21 cellular contexts compared by ENCODE assay signal in the genomic region with DNA sequence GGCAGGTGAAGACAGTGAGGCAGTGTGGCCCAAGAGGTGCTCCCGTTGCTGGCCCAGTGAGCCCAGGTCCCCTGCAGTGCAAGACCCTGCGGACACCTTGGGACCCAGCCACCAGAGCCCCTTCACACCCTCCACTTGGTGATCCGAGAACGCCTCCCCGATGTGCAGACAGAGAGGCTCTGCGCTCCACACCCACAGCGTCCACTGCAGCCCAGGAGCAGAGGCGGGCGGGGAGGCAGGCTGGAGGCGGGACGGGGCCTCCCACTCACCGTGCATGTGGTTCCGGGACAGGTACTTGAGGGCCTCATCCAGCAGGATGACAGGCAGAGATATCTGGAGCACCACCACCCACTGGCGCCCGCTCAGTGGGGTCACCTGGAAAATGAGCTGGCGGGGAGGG. TPM values are rescaled to one million over a fixed set of nuclear protein-coding genes. Genes with fewer than 3 reads are reported as not detected.
DNase-seq lines count a peak whose midpoint lies in the region; ATAC-seq and TF ChIP-seq lines count a peak whose summit lies in the region.
"Had no signal": no experiment of that assay in that cellular context is flagged by ENCODE, and none has a peak within 500 bp of the region (broad histone marks: within the 10 kb centered on the region; RNA-seq: fewer than 3 reads in every experiment).

No MANE protein-coding gene starts in this region.

- no peaks in the 10 kb centered on the region for H3K27me3 ChIP-seq in CD4-positive, alpha-beta T cell (ENCODE audit: control insufficient read depth, insufficient read depth, low read length)
- H3K27me3 ChIP-seq in ascending aorta (no peaks in the 10 kb centered on the region), lung (ENCODE audit: control insufficient read depth, insufficient read depth) (no peaks in the 10 kb centered on the region), tibial artery (no peaks in the 10 kb centered on the region)

- peaks cover 7 to 14% of the 10 kb centered on the region in 2 donors for H3K4me1 ChIP-seq in ascending aorta
- no peaks in the 10 kb centered on the region for H3K4me1 ChIP-seq in lung (ENCODE audit: control insufficient read depth in 2 of 2, insufficient read depth in 2 of 2, low read length in 2 of 2)
- peaks cover 0 to 42% (median 29%) of the 10 kb centered on the region in 4 donors for H3K4me1 ChIP-seq in tibial artery

- no peak overlapping the region for H3K27ac Mint-ChIP-seq in CD4-positive, alpha-beta T cell

- CTCF ChIA-PET in CD4-positive, alpha-beta T cell (lab: Charles Lee), result interaction anchor here (1.6 kb wide), 1 partner anchor 15 kb away, joined by 3 read pairs; no protein-coding TSS in a partner anchor

- no peak overlapping the region for H3K4me3 ChIP-seq in ascending aorta
- H3K4me3 ChIP-seq in lung, result no peak overlapping the region
- no peak overlapping the region for H3K4me3 ChIP-seq in tibial artery
- H3K4me3 ChIP-seq: K562, SK-N-MC had no signal

- WGBS in lung, 2 donors, result 79 to 92% methylated on average over 14 to 16 of the region's 16 CpGs

- no peaks in the 10 kb centered on the region for H3K9me3 Mint-ChIP-seq in CD4-positive, alpha-beta T cell
- H3K9me3 Mint-ChIP-seq: CD4-positive, alpha-beta memory T cell had no signal

- no peak overlapping the region for H3K4me3 Mint-ChIP-seq in CD4-positive, alpha-beta T cell
- H3K4me3 Mint-ChIP-seq: CD4-positive, alpha-beta memory T cell had no signal

- intact Hi-C loops in CD4-positive, alpha-beta T cell (cut with DNase I, micrococcal nuclease), result no loop called here
- intact Hi-C loops in ascending aorta (cut with DNase I) (no loop called here), tibial artery (cut with DNase I; ENCODE audit: low total_unique reads) (no loop called here)

- H3K9me3 ChIP-seq in CD4-positive, alpha-beta T cell (ENCODE audit: control insufficient read depth, low read length), result no peaks in the 10 kb centered on the region
- H3K9me3 ChIP-seq in ascending aorta, result no peaks in the 10 kb centered on the region
- no peaks in the 10 kb centered on the region for H3K9me3 ChIP-seq in lung (ENCODE audit: control insufficient read depth in 2 of 2, insufficient read depth in 1 of 2, low read length in 1 of 2)
- no peaks in the 10 kb centered on the region for H3K9me3 ChIP-seq in tibial artery

- H3K36me3 ChIP-seq in ascending aorta (peaks cover 0 to 14% of the 10 kb centered on the region in 2 donors), lung (ENCODE audit: control insufficient read depth in 2 of 2, insufficient read depth in 2 of 2, low read length in 2 of 2) (peaks cover 0 to 19% of the 10 kb centered on the region in 2 donors), tibial artery (peaks cover 0 to 33% (median 5%) of the 10 kb centered on the region in 3 donors)

- no peaks in the 10 kb centered on the region for H3K4me1 Mint-ChIP-seq in CD4-positive, alpha-beta T cell (ENCODE audit: low read depth)

- ATAC-seq in CD4-positive, alpha-beta T cell (ENCODE audit: poor library complexity), result no peak
- ATAC-seq in lung (ENCODE audit: insufficient read depth, low FRiP score) (peak; percentile 21), GM21390 (IDR thresholded peaks at IDR 0.05; ENCODE audit: unreplicated experiment) (no peak)
- ATAC-seq: K562 had no signal

- H3K27ac ChIP-seq in CD4-positive, alpha-beta T cell (ENCODE audit: low read depth, low read length), result peak overlapping the region; percentile 35
- peak overlapping the region; percentile 3 to 60 for H3K27ac ChIP-seq in ascending aorta
- no peak overlapping the region for H3K27ac ChIP-seq in lung (ENCODE audit: low read depth in 1 of 2, low read length in 1 of 2)
- peak overlapping the region; percentile 49 to 74 for H3K27ac ChIP-seq in tibial artery
- H3K27ac ChIP-seq: RWPE1, SK-N-MC had no signal

- no peaks in the 10 kb centered on the region for H3K27me3 Mint-ChIP-seq in CD4-positive, alpha-beta T cell
- H3K27me3 Mint-ChIP-seq: CD4-positive, alpha-beta memory T cell had no signal

- POLR2A ChIA-PET in CD4-positive, alpha-beta T cell (lab: Charles Lee), result no interaction called here

- TF ChIP-seq CTCF in CD4-positive, alpha-beta T cell (IDR thresholded peaks at IDR 0.05), result no peak
- TF ChIP-seq CTCF in ascending aorta (IDR thresholded peaks at IDR 0.05) (no peak), lung (IDR thresholded peaks at IDR 0.05; ENCODE audit: control extremely low read depth, extremely low read depth) (no peak), tibial artery (IDR thresholded peaks at IDR 0.05) (no peak)

- no peak for DNase-seq in CD4-positive, alpha-beta T cell
- DNase-seq in ascending aorta (ENCODE audit: low spot score in 2 of 2) (no peak), lung (ENCODE audit: low spot score) (no peak), tibial artery (no peak), NCI-H187 treated with DMSO at 0.1 percent for 48 hours (lab: John Stamatoyannopoulos, UW) (no peak)
- DNase-seq in activated T-cell treated with anti-CD3 and anti-CD28 coated beads, Interleukin-2, amount 50 U/mL, for 48 hours, result no peak
- DNase-seq: CD4-positive, alpha-beta memory T cell; DND-41; MM.1S; NCI-H1092; NCI-H146; NCI-H2029 treated with DMSO at 0.1 percent for 48 hours; NCI-H345; NCI-H524; NCI-H774; NK-92 treated with Interleukin-12 subunit alpha and Interleukin-12 subunit beta, amount 100 ng/mL, for 24 hours; SHP77 treated with DMSO at 0.1 percent for 48 hours had no signal

- peaks cover 77% of the 10 kb centered on the region for H3K36me3 Mint-ChIP-seq in CD4-positive, alpha-beta T cell (ENCODE audit: low read depth)

RNA-seq across cellular contexts. Expression of a gene that starts 12.1 kb away (rescaled TPM):
- 1 to 10 TPM in 1 of 2 experiments, under 1 TPM in 1; 0.34 to 1.0 TPM for total RNA-seq in CD4-positive, alpha-beta T cell
- not detected for total RNA-seq in ascending aorta
- 10 to 100 TPM in 1 of 2 donors, 1 to 10 TPM in 1; 4.6 to 16.4 TPM for total RNA-seq in lung
- 10 to 100 TPM in 1 of 2 donors, 1 to 10 TPM in 1; 7.0 to 14.0 TPM for polyA plus RNA-seq in lung
- total RNA-seq: CD4-positive, alpha-beta memory T cell had no signal
- polyA plus RNA-seq: CD4-positive, alpha-beta memory T cell had no signal

RNA-seq across cellular contexts. Expression of a gene that starts 35.5 kb away (rescaled TPM):
- 1 to 10 TPM; 4.8 to 4.9 TPM for total RNA-seq in CD4-positive, alpha-beta T cell
- total RNA-seq in ascending aorta (3.6 TPM), lung (10 to 100 TPM in 1 of 2 donors, 1 to 10 TPM in 1; 3.8 to 14.9 TPM)
- 10 to 100 TPM in 1 of 2 donors, 1 to 10 TPM in 1; 7.9 to 11.0 TPM for polyA plus RNA-seq in lung

RNA-seq across cellular contexts. Expression of a gene that starts 35.8 kb away (rescaled TPM):
- 100 to 1,000 TPM; 197 to 199 TPM for total RNA-seq in CD4-positive, alpha-beta T cell
- total RNA-seq in ascending aorta, result 27.2 TPM
- 10 to 100 TPM; 19.0 to 64.6 TPM for total RNA-seq in lung
- 10 to 100 TPM; 16.6 to 31.9 TPM for polyA plus RNA-seq in lung

Comparison
In these comparisons a context has a peak if more than half of its experiments do, and no peak if none do; other contexts are left out.
1. H3K27ac ChIP-seq: peak in CD4-positive, alpha-beta T cell (single experiment), ascending aorta (2 of 2) and tibial artery (2 of 2); none in lung (0 of 2).